Comparison of ENCODE assay signal across 8 cellular contexts in the genomic region with DNA sequence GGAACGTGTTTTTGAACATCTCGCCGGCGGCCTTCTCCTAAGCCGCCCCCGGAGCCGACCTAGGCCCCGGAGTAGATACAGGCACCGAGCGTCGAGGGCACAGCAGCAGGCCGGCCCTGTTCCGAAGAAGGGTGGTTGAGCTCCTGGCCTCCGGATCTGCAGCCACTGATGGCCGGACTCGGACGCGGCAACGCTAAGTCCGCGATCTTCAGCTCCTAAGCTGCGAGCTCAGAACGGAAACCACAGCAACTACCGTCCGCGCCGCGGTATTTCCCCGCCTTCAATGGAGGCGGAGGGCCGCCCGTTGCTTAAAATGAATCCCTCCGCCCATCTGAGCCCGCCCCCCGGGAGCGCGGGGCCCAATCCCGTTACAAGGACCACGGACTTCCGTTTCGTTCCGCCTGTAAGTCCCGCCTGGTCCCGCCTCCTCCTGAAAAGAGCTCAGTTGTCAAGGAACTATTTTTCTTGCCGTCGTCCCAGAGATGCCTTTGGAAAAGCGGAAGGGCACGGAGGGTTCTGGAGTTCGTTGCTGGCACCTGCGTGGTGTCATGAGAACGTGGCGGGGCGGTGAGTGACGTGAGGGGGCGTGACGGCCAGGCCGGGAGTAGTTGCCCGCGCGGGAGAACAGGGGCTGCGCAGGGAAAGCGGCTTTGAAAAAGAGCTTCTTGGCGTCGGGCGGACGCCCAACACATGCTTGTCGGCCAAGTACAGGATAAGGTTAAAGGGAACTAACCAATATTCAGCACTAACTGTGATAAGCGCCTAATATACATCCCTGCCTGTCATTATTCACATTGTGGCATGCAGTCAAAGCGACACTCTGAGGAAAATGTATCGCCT. TPM values are rescaled to one million over a fixed set of nuclear protein-coding genes. Genes with fewer than 3 reads are reported as not detected.
DNase-seq lines count a peak whose midpoint lies in the region; ATAC-seq, FAIRE-seq and TF ChIP-seq lines count a peak whose summit lies in the region.

A gene (minus strand): TSS at position 285 of the 840 bp plus-strand sequence. CDS start 266 bp downstream, at position 19.

- no peak for TF ChIP-seq CTCF in AG04450 (IDR thresholded peaks at IDR 0.05; ENCODE audit: low read depth, low read length)
- TF ChIP-seq CTCF in WTC11 (IDR thresholded peaks at IDR 0.05): no peak
- no peak for TF ChIP-seq CTCF in cardiac fibroblast (IDR thresholded peaks at IDR 0.05; ENCODE audit: low read depth, low read length)

- no peaks in the 10 kb centered on the region for H3K27me3 ChIP-seq in AG04450 (ENCODE audit: control insufficient read depth, insufficient read depth, low read length)
- no peaks in the 10 kb centered on the region for H3K27me3 ChIP-seq in small intestine (ENCODE audit: control insufficient read depth in 2 of 2, insufficient read depth in 2 of 2, low read length in 2 of 2)

- no peaks in the 10 kb centered on the region; the same call in 1 of the 2 replicates for H3K27me3 Mint-ChIP-seq in WTC11 (ENCODE audit: low read depth)

- H3K36me3 ChIP-seq in small intestine (ENCODE audit: control insufficient read depth in 2 of 2, insufficient read depth in 2 of 2, low read length in 2 of 2): no peaks in the 10 kb centered on the region

- peaks cover 29% of the 10 kb centered on the region for H3K4me1 Mint-ChIP-seq in WTC11

- H3K27ac ChIP-seq in AG04450 (ENCODE audit: low read depth, low read length): peak within 1 kb of the TSS; percentile 93
- H3K27ac ChIP-seq in small intestine (ENCODE audit: low read depth in 1 of 2, low read length in 1 of 2): peak within 1 kb of the TSS; percentile 90 to 92

- POLR2A ChIA-PET in AG04450 (lab: Yijun Ruan, JAX) (interaction anchor here (0.5 to 2.1 kb wide), 13 partner anchors 14 to 1869 kb away, joined by 3 to 12 read pairs (median 4); a partner anchor contains a TSS), WTC11 (lab: Charles Lee) (interaction anchor here (0.6 to 2.9 kb wide), 14 partner anchors 9 to 1063 kb away, joined by 3 to 29 read pairs (median 4); a partner anchor contains a TSS)

- H3K27ac Mint-ChIP-seq in WTC11: peak within 1 kb of the TSS; percentile 96

- H3K9me3 ChIP-seq in AG04450 (ENCODE audit: control insufficient read depth, insufficient read depth, low read length): peaks cover 8% of the 10 kb centered on the region
- no peaks in the 10 kb centered on the region for H3K9me3 ChIP-seq in small intestine (ENCODE audit: control insufficient read depth, low read depth)

- peak within 1 kb of the TSS; percentile 87 for H3K4me3 Mint-ChIP-seq in WTC11

- peak within 1 kb of the TSS; percentile 91 for H3K4me3 ChIP-seq in AG04450 (ENCODE audit: low read depth, low read length)
- peak within 1 kb of the TSS; percentile 94 to 97 for H3K4me3 ChIP-seq in cardiac fibroblast (replicated peaks in 1 of 2; ENCODE audit: low read depth in 2 of 2, low read length in 2 of 2)
- peak within 1 kb of the TSS; percentile 72 to 93 for H3K4me3 ChIP-seq in small intestine (ENCODE audit: low read depth in 1 of 2, low read length in 2 of 2)

- no peak for FAIRE-seq in small intestine (lab: Jason Lieb, UNC)

- CTCF ChIA-PET in AG04450 (lab: Charles Lee): interaction anchor here (0.7 to 1.6 kb wide), 4 partner anchors 7 to 366 kb away, joined by 3 read pairs; no protein-coding TSS in a partner anchor
- CTCF ChIA-PET in WTC11 (lab: Charles Lee): interaction anchor here (0.6 to 2.3 kb wide), 31 partner anchors 8 to 358 kb away, joined by 3 to 38 read pairs (median 4); a partner anchor contains a TSS

- peaks cover 2 to 8% of the 10 kb centered on the region in 2 donors for H3K4me1 ChIP-seq in small intestine (ENCODE audit: control insufficient read depth in 2 of 2, insufficient read depth in 1 of 2, low read depth in 1 of 2, low read length in 1 of 2)

- no peaks in the 10 kb centered on the region for H3K36me3 Mint-ChIP-seq in WTC11

- ATAC-seq in GM18909 (IDR thresholded peaks at IDR 0.05; ENCODE audit: poor library complexity, unreplicated experiment) (peak; percentile 91), HG03175 (IDR thresholded peaks at IDR 0.05; ENCODE audit: unreplicated experiment) (peak; percentile 85), WTC11 (peak; percentile 94)

- DNase-seq in AG04450 (ENCODE audit: low read depth, low spot score): peak; percentile 100
- peak; percentile 99 for DNase-seq in NCI-H226
- DNase-seq in WTC11 (ENCODE audit: low spot score): peak; percentile 97
- DNase-seq in cardiac fibroblast (ENCODE audit: low read depth in 2 of 2): peak; percentile 100
- peak; percentile 90 for DNase-seq in iPS-NIHi11 (ENCODE audit: low spot score)
- peak; percentile 100 for DNase-seq in small intestine

- WGBS in small intestine, 3 donors: 1% methylated on average over 67 to 70 of the region's 70 CpGs

- no peaks in the 10 kb centered on the region for H3K9me3 Mint-ChIP-seq in WTC11

TF ChIP-seq in WTC11, 78 proteins besides CTCF, POLR2A, EP300 and RAD21 (continues in another document):
- TF ChIP-seq, protein P1, sequence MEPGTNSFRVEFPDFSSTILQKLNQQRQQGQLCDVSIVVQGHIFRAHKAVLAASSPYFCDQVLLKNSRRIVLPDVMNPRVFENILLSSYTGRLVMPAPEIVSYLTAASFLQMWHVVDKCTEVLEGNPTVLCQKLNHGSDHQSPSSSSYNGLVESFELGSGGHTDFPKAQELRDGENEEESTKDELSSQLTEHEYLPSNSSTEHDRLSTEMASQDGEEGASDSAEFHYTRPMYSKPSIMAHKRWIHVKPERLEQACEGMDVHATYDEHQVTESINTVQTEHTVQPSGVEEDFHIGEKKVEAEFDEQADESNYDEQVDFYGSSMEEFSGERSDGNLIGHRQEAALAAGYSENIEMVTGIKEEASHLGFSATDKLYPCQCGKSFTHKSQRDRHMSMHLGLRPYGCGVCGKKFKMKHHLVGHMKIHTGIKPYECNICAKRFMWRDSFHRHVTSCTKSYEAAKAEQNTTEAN (CRISPR knock-in tag; IDR thresholded peaks at IDR 0.05): 0 out of 2 replicates have a peak, but pooled peaks have one; percentile 80
- TF ChIP-seq, protein P2, sequence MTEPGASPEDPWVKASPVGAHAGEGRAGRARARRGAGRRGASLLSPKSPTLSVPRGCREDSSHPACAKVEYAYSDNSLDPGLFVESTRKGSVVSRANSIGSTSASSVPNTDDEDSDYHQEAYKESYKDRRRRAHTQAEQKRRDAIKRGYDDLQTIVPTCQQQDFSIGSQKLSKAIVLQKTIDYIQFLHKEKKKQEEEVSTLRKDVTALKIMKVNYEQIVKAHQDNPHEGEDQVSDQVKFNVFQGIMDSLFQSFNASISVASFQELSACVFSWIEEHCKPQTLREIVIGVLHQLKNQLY (CRISPR knock-in tag; IDR thresholded peaks at IDR 0.05): no peak
- TF ChIP-seq, protein P3, sequence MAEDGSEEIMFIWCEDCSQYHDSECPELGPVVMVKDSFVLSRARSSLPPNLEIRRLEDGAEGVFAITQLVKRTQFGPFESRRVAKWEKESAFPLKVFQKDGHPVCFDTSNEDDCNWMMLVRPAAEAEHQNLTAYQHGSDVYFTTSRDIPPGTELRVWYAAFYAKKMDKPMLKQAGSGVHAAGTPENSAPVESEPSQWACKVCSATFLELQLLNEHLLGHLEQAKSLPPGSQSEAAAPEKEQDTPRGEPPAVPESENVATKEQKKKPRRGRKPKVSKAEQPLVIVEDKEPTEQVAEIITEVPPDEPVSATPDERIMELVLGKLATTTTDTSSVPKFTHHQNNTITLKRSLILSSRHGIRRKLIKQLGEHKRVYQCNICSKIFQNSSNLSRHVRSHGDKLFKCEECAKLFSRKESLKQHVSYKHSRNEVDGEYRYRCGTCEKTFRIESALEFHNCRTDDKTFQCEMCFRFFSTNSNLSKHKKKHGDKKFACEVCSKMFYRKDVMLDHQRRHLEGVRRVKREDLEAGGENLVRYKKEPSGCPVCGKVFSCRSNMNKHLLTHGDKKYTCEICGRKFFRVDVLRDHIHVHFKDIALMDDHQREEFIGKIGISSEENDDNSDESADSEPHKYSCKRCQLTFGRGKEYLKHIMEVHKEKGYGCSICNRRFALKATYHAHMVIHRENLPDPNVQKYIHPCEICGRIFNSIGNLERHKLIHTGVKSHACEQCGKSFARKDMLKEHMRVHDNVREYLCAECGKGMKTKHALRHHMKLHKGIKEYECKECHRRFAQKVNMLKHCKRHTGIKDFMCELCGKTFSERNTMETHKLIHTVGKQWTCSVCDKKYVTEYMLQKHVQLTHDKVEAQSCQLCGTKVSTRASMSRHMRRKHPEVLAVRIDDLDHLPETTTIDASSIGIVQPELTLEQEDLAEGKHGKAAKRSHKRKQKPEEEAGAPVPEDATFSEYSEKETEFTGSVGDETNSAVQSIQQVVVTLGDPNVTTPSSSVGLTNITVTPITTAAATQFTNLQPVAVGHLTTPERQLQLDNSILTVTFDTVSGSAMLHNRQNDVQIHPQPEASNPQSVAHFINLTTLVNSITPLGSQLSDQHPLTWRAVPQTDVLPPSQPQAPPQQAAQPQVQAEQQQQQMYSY (CRISPR knock-in tag; IDR thresholded peaks at IDR 0.05): no peak
- TF ChIP-seq, protein P4, sequence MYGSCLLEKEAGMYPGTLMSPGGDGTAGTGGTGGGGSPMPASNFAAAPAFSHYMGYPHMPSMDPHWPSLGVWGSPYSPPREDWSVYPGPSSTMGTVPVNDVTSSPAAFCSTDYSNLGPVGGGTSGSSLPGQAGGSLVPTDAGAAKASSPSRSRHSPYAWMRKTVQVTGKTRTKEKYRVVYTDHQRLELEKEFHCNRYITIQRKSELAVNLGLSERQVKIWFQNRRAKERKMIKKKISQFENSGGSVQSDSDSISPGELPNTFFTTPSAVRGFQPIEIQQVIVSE (CRISPR knock-in tag; IDR thresholded peaks at IDR 0.05; ENCODE audit: borderline replicate concordance): no peak

RNA-seq across cellular contexts. Expression of the gene that starts here (rescaled TPM):
- polyA plus RNA-seq in AG04450 (2011; rRNA removed) (35.7 and 36.3 TPM in 2 replicates), small intestine (10 to 100 TPM; 16.8 to 38.6 (median 29.7) TPM)
- 33.3 and 35.5 TPM in 2 replicates for polyA minus RNA-seq in AG04450 (2011; rRNA and poly(A)+ RNA removed)
- 41.9 to 46.9 TPM (median 42.4 TPM) in 3 replicates for total RNA-seq in WTC11 (2021)

Comparison
In these comparisons a context has a peak if more than half of its experiments do, and no peak if none do; other contexts are left out.
1. Peak in every context shown above with its lines: DNase-seq, ATAC-seq, H3K4me3 ChIP-seq and H3K27ac ChIP-seq.